Comparison of ENCODE assay signal across 13 cellular contexts in the genomic region with DNA sequence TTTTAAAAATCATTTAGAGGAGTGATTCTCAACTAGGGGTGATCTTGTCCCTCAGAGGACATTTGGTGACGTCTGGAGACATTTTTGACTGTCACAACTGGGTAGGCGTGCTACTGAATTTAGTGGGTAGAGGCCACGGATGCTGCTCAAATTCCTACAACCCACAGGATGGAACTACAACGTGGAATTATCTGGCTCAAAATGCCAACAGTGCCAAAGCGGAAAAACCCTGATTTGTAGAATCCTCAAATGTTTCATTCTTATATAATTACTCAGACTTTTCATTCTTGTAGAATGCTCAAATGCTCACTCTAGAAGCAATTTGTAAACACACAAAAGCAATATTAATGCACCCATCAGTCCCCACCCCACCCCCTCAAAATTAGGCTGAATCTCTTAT.
A peak's percentile ranks its signal among the peaks of the same experiment; 100 is the strongest.
DNase-seq lines count a peak whose midpoint lies in the region; FAIRE-seq and TF ChIP-seq lines count a peak whose summit lies in the region.
"Had no signal": no experiment of that assay in that cellular context is flagged by ENCODE, and none has a peak within 500 bp of the region (broad histone marks: within the 10 kb centered on the region; RNA-seq: fewer than 3 reads in every experiment).

No MANE protein-coding gene starts in this region.

- H3K14ac ChIP-seq in neuronal stem cell (ENCODE audit: low read length): no peak overlapping the region

- peaks cover 25% of the 10 kb centered on the region for H3K4me1 Mint-ChIP-seq in MCF 10A (ENCODE audit: insufficient read depth, unreplicated experiment)
- H3K4me1 Mint-ChIP-seq in CD4-positive, alpha-beta memory T cell: no peaks in the 10 kb centered on the region
- H3K4me1 Mint-ChIP-seq: activated naive CD8-positive, alpha-beta T cell treated with anti-CD3 and anti-CD28 coated beads, Interleukin-2, amount 10 ng/mL, durations not matched to agents 7 days and 5 days had no signal

- no peaks in the 10 kb centered on the region for H3K79me2 ChIP-seq in keratinocyte (ENCODE audit: control insufficient read depth, insufficient read depth, low read length)

- no peak overlapping the region for H2AK5ac ChIP-seq in neuronal stem cell (ENCODE audit: low read depth, low read length)

- H3K36me3 Mint-ChIP-seq in MCF 10A (ENCODE audit: insufficient read depth, unreplicated experiment): no peaks in the 10 kb centered on the region
- H3K36me3 Mint-ChIP-seq in CD4-positive, alpha-beta memory T cell: no peaks in the 10 kb centered on the region
- H3K36me3 Mint-ChIP-seq: activated naive CD8-positive, alpha-beta T cell treated with anti-CD3 and anti-CD28 coated beads, Interleukin-2, amount 10 ng/mL, durations not matched to agents 7 days and 5 days had no signal

- H3K4me3 ChIP-seq in keratinocyte (ENCODE audit: control insufficient read depth in 2 of 3, extremely low read depth in 1 of 3, insufficient read depth in 2 of 3, low read depth in 1 of 3, low read length in 3 of 3) (peak overlapping the region in 2 of 3 experiments; percentile 43 to 57), neuronal stem cell (ENCODE audit: low read length in 2 of 2) (no peak overlapping the region), colonic mucosa (no peak overlapping the region)
- H3K4me3 ChIP-seq in CD4-positive, alpha-beta memory T cell (ENCODE audit: low read length in 2 of 2): no peak overlapping the region
- H3K4me3 ChIP-seq: lung had no signal

- H3K4me1 ChIP-seq in keratinocyte (ENCODE audit: control insufficient read depth, extremely low read depth, insufficient read depth, low read length) (peaks cover 34% of the 10 kb centered on the region), neuronal stem cell (ENCODE audit: control insufficient read depth in 2 of 2, insufficient read depth in 1 of 2, low read depth in 1 of 2, low read length in 2 of 2) (peaks cover 0 to 10% of the 10 kb centered on the region in 2 donors), colonic mucosa (no peaks in the 10 kb centered on the region)
- H3K4me1 ChIP-seq in CD4-positive, alpha-beta memory T cell (ENCODE audit: insufficient read depth, low read length): no peaks in the 10 kb centered on the region

- H3K4me3 Mint-ChIP-seq in MCF 10A (ENCODE audit: unreplicated experiment): no peak overlapping the region
- no peak overlapping the region for H3K4me3 Mint-ChIP-seq in CD4-positive, alpha-beta memory T cell
- H3K4me3 Mint-ChIP-seq: activated B cell treated with CpG ODN at 0.5 μM for 24 hours; activated naive CD8-positive, alpha-beta T cell treated with anti-CD3 and anti-CD28 coated beads, Interleukin-2, amount 10 ng/mL, durations not matched to agents 7 days and 5 days had no signal

- TF ChIP-seq CTCF in MCF 10A (IDR thresholded peaks at IDR 0.05; ENCODE audit: unreplicated experiment): no peak
- TF ChIP-seq CTCF in keratinocyte (optimal IDR thresholded peaks at IDR 0.05 in 1 of 3, IDR thresholded peaks at IDR 0.05 in 1 of 3, conservative IDR thresholded peaks at IDR 0.05 in 1 of 3; ENCODE audit: extremely low read depth in 1 of 3, insufficient read depth in 2 of 3, low read length in 3 of 3): no peak
- TF ChIP-seq CTCF in colonic mucosa (IDR thresholded peaks at IDR 0.05): no peak

- H3K27ac Mint-ChIP-seq in MCF 10A (ENCODE audit: low read depth, unreplicated experiment): peak overlapping the region; percentile 83
- H3K27ac Mint-ChIP-seq in CD4-positive, alpha-beta memory T cell: no peak overlapping the region
- H3K27ac Mint-ChIP-seq: activated B cell treated with CpG ODN at 0.5 μM for 24 hours; activated naive CD8-positive, alpha-beta T cell treated with anti-CD3 and anti-CD28 coated beads, Interleukin-2, amount 10 ng/mL, durations not matched to agents 7 days and 5 days had no signal

- peak overlapping the region; percentile 80 for H3K27ac ChIP-seq in keratinocyte (ENCODE audit: control insufficient read depth, insufficient read depth, low read length)
- no peak overlapping the region for H3K27ac ChIP-seq in CD4-positive, alpha-beta memory T cell (ENCODE audit: low read depth, low read length)
- H3K27ac ChIP-seq in neuronal stem cell (replicated peaks; ENCODE audit: low read length): no peak overlapping the region
- no peak overlapping the region for H3K27ac ChIP-seq in colonic mucosa

- no peak overlapping the region for H4K8ac ChIP-seq in neuronal stem cell (ENCODE audit: low read depth, low read length)

- H3K36me3 ChIP-seq in keratinocyte (ENCODE audit: control insufficient read depth in 2 of 2, extremely low read depth in 1 of 2, insufficient read depth in 2 of 2, low read length in 2 of 2) (no peaks in the 10 kb centered on the region), neuronal stem cell (replicated peaks in 1 of 2; ENCODE audit: control insufficient read depth in 2 of 2, insufficient read depth in 2 of 2, low read length in 2 of 2) (no peaks in the 10 kb centered on the region), colonic mucosa (no peaks in the 10 kb centered on the region)
- no peaks in the 10 kb centered on the region for H3K36me3 ChIP-seq in CD4-positive, alpha-beta memory T cell (ENCODE audit: insufficient read depth, low read length)

- no CpG with 5 or more reads among the region's 5 CpGs for WGBS in neuronal stem cell (ENCODE audit: extremely low coverage in 2 of 2, insufficient read length in 2 of 2, insufficient replicate concordance in 1 of 2), 2 donors

- DNase-seq in A172 (ENCODE audit: low spot score): peak; percentile 76
- DNase-seq in HS-5 (ENCODE audit: low read depth): peak; percentile 60
- DNase-seq in MCF 10A (ENCODE audit: unreplicated experiment): peak; percentile 13
- no peak for DNase-seq in keratinocyte (ENCODE audit: low read depth, low spot score)
- no peak for DNase-seq in CD4-positive, alpha-beta memory T cell
- DNase-seq in GM19238 (ENCODE audit: insufficient read length, low spot score): no peak
- DNase-seq in neuronal stem cell (ENCODE audit: low spot score): no peak
- DNase-seq in colonic mucosa: no peak
- DNase-seq: activated B cell treated with CpG ODN at 0.5 μM for 24 hours; activated naive CD8-positive, alpha-beta T cell treated with anti-CD3 and anti-CD28 coated beads, Interleukin-2, amount 10 ng/mL, durations not matched to agents 7 days and 5 days; NCI-H2081 treated with DMSO at 0.1 percent for 48 hours; nucleus accumbens had no signal

- H3K9me3 ChIP-seq in keratinocyte (ENCODE audit: control insufficient read depth, low read depth, low read length) (no peaks in the 10 kb centered on the region), neuronal stem cell (replicated peaks in 1 of 2; ENCODE audit: control insufficient read depth in 2 of 2, insufficient read depth in 1 of 2, low read depth in 1 of 2, low read length in 2 of 2) (no peaks in the 10 kb centered on the region), colonic mucosa (no peaks in the 10 kb centered on the region)
- no peaks in the 10 kb centered on the region for H3K9me3 ChIP-seq in CD4-positive, alpha-beta memory T cell (ENCODE audit: control insufficient read depth in 1 of 2, low read length in 2 of 2)

- no peaks in the 10 kb centered on the region for H3K9me1 ChIP-seq in keratinocyte (ENCODE audit: control insufficient read depth, extremely low read depth, insufficient read depth, low read length)

- H2AFZ ChIP-seq in keratinocyte (ENCODE audit: control insufficient read depth, low read length): peak overlapping the region; percentile 58
- no peak overlapping the region for H2AFZ ChIP-seq in neuronal stem cell (ENCODE audit: low read length)

- POLR2A ChIA-PET in MCF 10A (lab: Yijun Ruan, JAX): interaction anchor here (0.6 to 9.3 kb wide), 15 partner anchors 10 to 438 kb away, joined by 3 to 188 read pairs (median 4); partner anchors contain the start of gene TP53RK
- POLR2A ChIA-PET in CD4-positive, alpha-beta memory T cell (lab: Charles Lee; ENCODE audit: partially characterized antibody): no interaction called here

- intact Hi-C loops in MCF 10A (cut with micrococcal nuclease) (loop anchor here (10.0 kb wide), 1 partner anchor 172 kb away; no protein-coding TSS in a partner anchor), colonic mucosa (cut with DNase I) (no loop called here)
- intact Hi-C loops in CD4-positive, alpha-beta memory T cell (cut with micrococcal nuclease): no loop called here

- no peak overlapping the region for H4K91ac ChIP-seq in neuronal stem cell (ENCODE audit: low read depth, low read length, poor library complexity)

- no peaks in the 10 kb centered on the region for H4K20me1 ChIP-seq in keratinocyte (ENCODE audit: control insufficient read depth, extremely low read depth, insufficient read depth, low read length)

- no peak overlapping the region for H2BK15ac ChIP-seq in neuronal stem cell (ENCODE audit: low read length)

- no peak overlapping the region for H3K23ac ChIP-seq in neuronal stem cell (ENCODE audit: low read depth, low read length, poor library complexity)

- H3K18ac ChIP-seq in neuronal stem cell (ENCODE audit: low read length): no peak overlapping the region

- no peaks in the 10 kb centered on the region for H3K9me3 Mint-ChIP-seq in MCF 10A (ENCODE audit: unreplicated experiment)
- H3K9me3 Mint-ChIP-seq in CD4-positive, alpha-beta memory T cell: peaks cover 0 to 3% (median 0%) of the 10 kb centered on the region in 8 donors
- H3K9me3 Mint-ChIP-seq: activated B cell treated with CpG ODN at 0.5 μM for 24 hours; activated naive CD8-positive, alpha-beta T cell treated with anti-CD3 and anti-CD28 coated beads, Interleukin-2, amount 10 ng/mL, durations not matched to agents 7 days and 5 days had no signal

- H3K9ac ChIP-seq in keratinocyte (ENCODE audit: control insufficient read depth, extremely low read depth, insufficient read depth, low read length) (peak overlapping the region; percentile 64), neuronal stem cell (ENCODE audit: low read depth, low read length, poor library complexity) (no peak overlapping the region), colonic mucosa (ENCODE audit: low read depth in 2 of 2, low read length in 2 of 2) (no peak overlapping the region)

- no TSS peak for BruUV-seq in MCF 10A (replicated peaks; lab: Mats Ljungman, UMichigan)

- H3K4me2 ChIP-seq in keratinocyte (ENCODE audit: control insufficient read depth, extremely low read depth, insufficient read depth, low read depth, low read length) (peak overlapping the region; percentile 80), neuronal stem cell (ENCODE audit: insufficient read depth, low read length, poor library complexity, severe bottlenecking) (no peak overlapping the region)

- H3K27me3 ChIP-seq in keratinocyte (ENCODE audit: control insufficient read depth, extremely low read depth, insufficient read depth, low read length) (no peaks in the 10 kb centered on the region), neuronal stem cell (ENCODE audit: control insufficient read depth in 3 of 3, insufficient read depth in 3 of 3, low read depth in 1 of 3, low read length in 3 of 3) (peaks cover 0 to 25% (median 0%) of the 10 kb centered on the region in 3 experiments), colonic mucosa (no peaks in the 10 kb centered on the region)
- peaks cover 9% of the 10 kb centered on the region for H3K27me3 ChIP-seq in CD4-positive, alpha-beta memory T cell (ENCODE audit: insufficient read depth, low read length)

- H3K4ac ChIP-seq in neuronal stem cell (ENCODE audit: low read length): no peak overlapping the region

- FAIRE-seq in keratinocyte (lab: Jason Lieb, UNC): no peak

- dilution Hi-C loops in keratinocyte (cut with MboI; ENCODE audit: extremely low pct_ligation_motif_present, low sequenced_read_pairs): no loop called here

- H3K79me1 ChIP-seq in neuronal stem cell (ENCODE audit: low read depth, low read length): no peaks in the 10 kb centered on the region

- H2BK120ac ChIP-seq in neuronal stem cell (ENCODE audit: low read depth, low read length): no peak overlapping the region

- no peak overlapping the region for H2BK5ac ChIP-seq in neuronal stem cell (ENCODE audit: low read length)

- no peak overlapping the region for H2BK12ac ChIP-seq in neuronal stem cell (ENCODE audit: low read length)

- H3K27me3 Mint-ChIP-seq in MCF 10A (ENCODE audit: insufficient read depth, unreplicated experiment): no peaks in the 10 kb centered on the region
- H3K27me3 Mint-ChIP-seq in CD4-positive, alpha-beta memory T cell: peaks cover 16 to 33% of the 10 kb centered on the region in 2 donors

- CTCF ChIA-PET in MCF 10A (lab: Yijun Ruan, JAX): interaction anchor here (0.7 to 1.2 kb wide), 6 partner anchors 13 to 452 kb away, joined by 3 to 4 read pairs (median 3); no protein-coding TSS in a partner anchor
- CTCF ChIA-PET in CD4-positive, alpha-beta memory T cell (lab: Charles Lee; ENCODE audit: partially characterized antibody): no interaction called here

Comparison
In these comparisons a context has a peak if more than half of its experiments do, and no peak if none do; other contexts are left out.
1. DNase-seq: peak in A172 (single experiment), HS-5 (single experiment) and MCF 10A (single experiment); none in keratinocyte (single experiment), CD4-positive, alpha-beta memory T cell (0 of 5), GM19238 (single experiment), neuronal stem cell (single experiment) and colonic mucosa (single experiment).
2. H3K4me3 ChIP-seq: peak in keratinocyte (2 of 3); none in CD4-positive, alpha-beta memory T cell (0 of 2), neuronal stem cell (0 of 2) and colonic mucosa (single experiment).